ENCODE assay signal across 9 cellular contexts in genomic region chr18:6482198-6482977, GRCh38.
DNase-seq lines count a peak whose midpoint lies in the region; ATAC-seq and TF ChIP-seq lines count a peak whose summit lies in the region.
"Had no signal": no experiment of that assay in that cellular context is flagged by ENCODE, and none has a peak within 500 bp of the region (broad histone marks: within the 10 kb centered on the region; RNA-seq: fewer than 3 reads in every experiment).

No MANE protein-coding gene starts in this region.

- H3F3A ChIP-seq in SK-N-SH (replicated peaks; ENCODE audit: insufficient read depth) = no peaks in the 10 kb centered on the region

- H3K79me2 ChIP-seq in SK-N-SH (ENCODE audit: insufficient read depth) = no peaks in the 10 kb centered on the region

- POLR2A ChIA-PET in SK-N-SH (lab: Yijun Ruan, JAX) = no interaction called here

- H3K9me2 ChIP-seq in SK-N-SH = no peaks in the 10 kb centered on the region

- no peaks in the 10 kb centered on the region for H3K36me3 ChIP-seq in SK-N-SH (replicated peaks in 1 of 2; ENCODE audit: control insufficient read depth in 1 of 2, insufficient read depth in 2 of 2, low read length in 1 of 2)
- no peaks in the 10 kb centered on the region for H3K36me3 ChIP-seq in cardiac muscle cell

- H3K9me3 ChIP-seq in SK-N-SH (no peaks in the 10 kb centered on the region), cardiac muscle cell (ENCODE audit: low read depth) (no peaks in the 10 kb centered on the region)

- CTCF ChIA-PET in SK-N-SH (lab: Yijun Ruan, JAX) = interaction anchor here (0.6 to 1.7 kb wide), 9 partner anchors 12 to 631 kb away, joined by 3 to 7 read pairs (median 4); no protein-coding TSS in a partner anchor

- ATAC-seq in HG03139 (IDR thresholded peaks at IDR 0.05; ENCODE audit: unreplicated experiment) = peak; percentile 87
- ATAC-seq in GM19463 (IDR thresholded peaks at IDR 0.05; ENCODE audit: unreplicated experiment) = no peak
- ATAC-seq in HG03378 (IDR thresholded peaks at IDR 0.05; ENCODE audit: unreplicated experiment) = no peak

- no peak overlapping the region for H2AFZ ChIP-seq in SK-N-SH (ENCODE audit: low read depth)

- no peak for TF ChIP-seq EP300 in SK-N-SH (IDR thresholded peaks at IDR 0.05; ENCODE audit: borderline replicate concordance in 1 of 2, low read depth in 1 of 2, low read length in 1 of 2)

- no peaks in the 10 kb centered on the region for H4K20me1 ChIP-seq in SK-N-SH (ENCODE audit: insufficient read depth)

- H3K4me1 ChIP-seq in SK-N-SH (ENCODE audit: control insufficient read depth in 1 of 2, insufficient read depth in 2 of 2, low read depth in 1 of 2, low read length in 1 of 2) (no peaks in the 10 kb centered on the region), cardiac muscle cell (ENCODE audit: low read depth) (no peaks in the 10 kb centered on the region)

- TF ChIP-seq RAD21 in SK-N-SH (IDR thresholded peaks at IDR 0.05; ENCODE audit: low read length) = peak; percentile 75

- TF ChIP-seq CTCF in SK-N-SH (IDR thresholded peaks at IDR 0.05) (peak; percentile 34), cardiac muscle cell (IDR thresholded peaks at IDR 0.05; ENCODE audit: low read depth, low read length) (peak; percentile 79)

- H3K27me3 ChIP-seq in SK-N-SH (ENCODE audit: insufficient read depth) (no peaks in the 10 kb centered on the region), cardiac muscle cell (no peaks in the 10 kb centered on the region)

- DNase-seq in NCI-H82 (lab: John Stamatoyannopoulos, UW) (peak; percentile 72), NCI-H82 treated with DMSO at 0.1 percent for 48 hours (lab: John Stamatoyannopoulos, UW; ENCODE audit: unreplicated experiment) (no peak), SK-N-SH (peak; percentile 67), cardiac muscle cell (ENCODE audit: low read depth in 1 of 2, low spot score in 1 of 2) (peak; percentile 82 to 93), putamen (ENCODE audit: low spot score) (peak; percentile 15)
- DNase-seq: CD4-positive, CD25-positive, alpha-beta regulatory T cell had no signal

- no peak overlapping the region for H3K4me2 ChIP-seq in SK-N-SH

- WGBS in SK-N-SH (ENCODE audit: low lambda C conversion rate) = 75% methylated on average over 15 of the region's 15 CpGs

- no peak overlapping the region for H3K27ac ChIP-seq in SK-N-SH (ENCODE audit: low read depth in 2 of 2, low read length in 1 of 2)
- H3K27ac ChIP-seq in cardiac muscle cell = no peak overlapping the region

- H3K4me3 ChIP-seq in SK-N-SH (ENCODE audit: low read depth in 2 of 2, low read length in 1 of 2) (no peak overlapping the region), cardiac muscle cell (no peak overlapping the region)

- no peak overlapping the region for H3K9ac ChIP-seq in SK-N-SH

TF ChIP-seq in SK-N-SH, 30 proteins besides CTCF, POLR2A, EP300 and RAD21:
- TF ChIP-seq TEAD4 (IDR thresholded peaks at IDR 0.05; ENCODE audit: borderline replicate concordance, insufficient read depth) = no peak
- peak; percentile 44; the same call in 1 of the 2 replicates for TF ChIP-seq SMC3 (IDR thresholded peaks at IDR 0.05; ENCODE audit: low read depth, low read length)
- TF ChIP-seq REST (IDR thresholded peaks at IDR 0.05; ENCODE audit: low read depth, low read length) = no peak
- TF ChIP-seq MAX (IDR thresholded peaks at IDR 0.05; ENCODE audit: low read depth) = no peak
